24 cellular contexts compared by ENCODE assay signal in the genomic region with DNA sequence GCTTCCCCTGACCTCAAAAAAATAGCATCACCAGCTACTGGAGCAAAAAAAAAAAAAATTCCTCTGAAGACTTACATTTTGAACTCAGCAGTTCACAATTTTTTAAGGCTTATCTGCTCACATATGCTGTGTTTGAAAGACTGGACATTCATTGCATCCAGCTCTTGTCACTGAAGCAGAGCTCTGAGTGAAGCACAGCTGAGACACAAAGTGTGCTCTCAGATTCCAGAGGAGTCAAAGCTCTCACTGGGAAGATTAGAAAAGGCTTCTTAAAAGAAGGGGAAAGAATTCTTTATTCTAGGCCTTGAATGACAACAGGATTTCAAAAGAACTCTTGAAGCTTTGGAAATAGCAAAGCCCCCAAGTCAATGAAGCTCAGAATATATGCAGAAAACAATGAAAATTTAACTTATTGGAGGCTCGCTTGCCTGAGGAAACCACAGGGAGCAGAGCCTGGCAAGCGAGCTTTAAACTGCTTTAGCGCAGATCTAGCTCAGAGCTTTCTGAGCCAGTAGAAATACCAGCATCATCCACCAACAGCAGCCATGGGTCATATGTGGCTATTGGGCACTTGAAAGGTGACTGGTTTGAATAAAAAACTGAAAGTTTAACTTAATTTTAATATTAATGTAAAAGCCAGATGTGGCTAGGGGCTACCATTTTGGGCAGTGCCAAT.
A peak's percentile ranks its signal among the peaks of the same experiment; 100 is the strongest.
DNase-seq lines count a peak whose midpoint lies in the region; ATAC-seq, FAIRE-seq and TF ChIP-seq lines count a peak whose summit lies in the region.
"Had no signal": no experiment of that assay in that cellular context is flagged by ENCODE, and none has a peak within 500 bp of the region (broad histone marks: within the 10 kb centered on the region; RNA-seq: fewer than 3 reads in every experiment).

No MANE protein-coding gene starts in this region.

- H3K27me3 ChIP-seq in mesenchymal stem cell (ENCODE audit: control insufficient read depth in 1 of 2, insufficient read depth in 1 of 2, low read length in 2 of 2) (no peaks in the 10 kb centered on the region), sigmoid colon (no peaks in the 10 kb centered on the region), small intestine (ENCODE audit: control insufficient read depth in 2 of 2, insufficient read depth in 2 of 2, low read length in 2 of 2) (no peaks in the 10 kb centered on the region)
- H3K27me3 ChIP-seq: ascending aorta, colonic mucosa had no signal

- H3K4me3 Mint-ChIP-seq in HFFc6 = no peak overlapping the region
- no peak overlapping the region for H3K4me3 Mint-ChIP-seq in chondrocyte (ENCODE audit: unreplicated experiment)
- no peak overlapping the region for H3K4me3 Mint-ChIP-seq in activated CD4-positive, alpha-beta memory T cell treated with anti-CD3 and anti-CD28 coated beads, Interleukin-2, amount 10 ng/mL, durations not matched to agents 7 days and 5 days
- H3K4me3 Mint-ChIP-seq: activated naive CD4-positive, alpha-beta T cell treated with anti-CD3 and anti-CD28 coated beads, Interleukin-2, amount 50 U/mL, for 24 hours; CD8-positive, alpha-beta memory T cell; natural killer cell had no signal

- DNase-seq in HFFc6 (no peak), chondrocyte (ENCODE audit: low spot score) (no peak), mesenchymal stem cell (peak; percentile 37), sigmoid colon (no peak), middle frontal gyrus (ENCODE audit: extremely low spot score, low spot score) (no peak), small intestine (no peak)
- no peak for DNase-seq in activated CD4-positive, alpha-beta memory T cell treated with anti-CD3 and anti-CD28 coated beads, Interleukin-2, amount 10 ng/mL, durations not matched to agents 7 days and 5 days
- DNase-seq: AML-193; CD8-positive, alpha-beta memory T cell; colonic mucosa; DMS79; HCEC 1CT; hypothalamus; mammary epithelial cell; natural killer cell; NCI-H1105; NCI-H2107; NCI-H510A treated with DMSO at 0.1 percent for 48 hours; stimulated activated CD8-positive, alpha-beta memory T cell treated with anti-CD3 and anti-CD28 coated beads, Interleukin-4, amount 100 ng/mL, for 48 hours; T1000 had no signal

- no peak overlapping the region for H2AFZ ChIP-seq in mesenchymal stem cell (ENCODE audit: low read depth, low read length)

- TF ChIP-seq CTCF in HFFc6 (IDR thresholded peaks at IDR 0.05) (no peak), chondrocyte (IDR thresholded peaks at IDR 0.05) (no peak), sigmoid colon (IDR thresholded peaks at IDR 0.05) (no peak)

- H3K9me3 Mint-ChIP-seq in HFFc6 = no peaks in the 10 kb centered on the region
- no peaks in the 10 kb centered on the region for H3K9me3 Mint-ChIP-seq in chondrocyte (ENCODE audit: low read depth)
- H3K9me3 Mint-ChIP-seq in activated CD4-positive, alpha-beta memory T cell treated with anti-CD3 and anti-CD28 coated beads, Interleukin-2, amount 10 ng/mL, durations not matched to agents 7 days and 5 days = no peaks in the 10 kb centered on the region
- H3K9me3 Mint-ChIP-seq: activated naive CD4-positive, alpha-beta T cell treated with anti-CD3 and anti-CD28 coated beads, Interleukin-2, amount 50 U/mL, for 24 hours; CD8-positive, alpha-beta memory T cell had no signal

- H3K27me3 Mint-ChIP-seq in HFFc6 (ENCODE audit: insufficient read depth) = no peaks in the 10 kb centered on the region
- H3K27me3 Mint-ChIP-seq in chondrocyte (ENCODE audit: low read depth) = no peaks in the 10 kb centered on the region
- H3K27me3 Mint-ChIP-seq in activated CD4-positive, alpha-beta memory T cell treated with anti-CD3 and anti-CD28 coated beads, Interleukin-2, amount 10 ng/mL, durations not matched to agents 7 days and 5 days = no peaks in the 10 kb centered on the region
- H3K27me3 Mint-ChIP-seq: activated naive CD4-positive, alpha-beta T cell treated with anti-CD3 and anti-CD28 coated beads, Interleukin-2, amount 50 U/mL, for 24 hours; CD8-positive, alpha-beta memory T cell had no signal

- H2BK5ac ChIP-seq in mesenchymal stem cell (ENCODE audit: low read depth, low read length, poor library complexity, severe bottlenecking) = peak overlapping the region; percentile 62

- no peak overlapping the region for H4K8ac ChIP-seq in mesenchymal stem cell (ENCODE audit: low read length)

- H3K4me2 ChIP-seq in mesenchymal stem cell (ENCODE audit: low read length, poor library complexity, severe bottlenecking) = no peak overlapping the region

- intact Hi-C loops in sigmoid colon (cut with DNase I) = no loop called here

- H3K4ac ChIP-seq in mesenchymal stem cell (ENCODE audit: low read depth in 1 of 2, low read length in 2 of 2) = no peak overlapping the region

- H2BK15ac ChIP-seq in mesenchymal stem cell (ENCODE audit: low read depth, poor library complexity, severe bottlenecking) = no peak overlapping the region

- no peak for ATAC-seq in GM18873 (IDR thresholded peaks at IDR 0.05; ENCODE audit: low FRiP score, unreplicated experiment)
- ATAC-seq: natural killer cell had no signal

- peak overlapping the region; percentile 62 to 73 for H3K18ac ChIP-seq in mesenchymal stem cell (ENCODE audit: low read depth in 1 of 2, low read length in 2 of 2)

- no peak for TF ChIP-seq EP300 in sigmoid colon (IDR thresholded peaks at IDR 0.05)

- no peak for TF ChIP-seq POLR2A in sigmoid colon (IDR thresholded peaks at IDR 0.05)

- peak overlapping the region; percentile 37 to 66 for H2BK12ac ChIP-seq in mesenchymal stem cell (ENCODE audit: low read length in 2 of 2)

- FAIRE-seq in small intestine (lab: Jason Lieb, UNC) = no peak
- FAIRE-seq: keratinocyte had no signal

- H4K91ac ChIP-seq in mesenchymal stem cell (ENCODE audit: low read length) = no peak overlapping the region

- H3K36me3 ChIP-seq in mesenchymal stem cell (ENCODE audit: control insufficient read depth in 1 of 2, insufficient read depth in 2 of 2, low read depth in 1 of 2, low read length in 2 of 2) (no peaks in the 10 kb centered on the region), sigmoid colon (no peaks in the 10 kb centered on the region), small intestine (ENCODE audit: control insufficient read depth in 2 of 2, insufficient read depth in 2 of 2, low read length in 2 of 2) (no peaks in the 10 kb centered on the region)
- H3K36me3 ChIP-seq: ascending aorta, colonic mucosa had no signal

- CTCF ChIA-PET in activated CD4-positive, alpha-beta memory T cell treated with anti-CD3 and anti-CD28 coated beads, Interleukin-2, amount 10 ng/mL, durations not matched to agents 7 days and 5 days (lab: Charles Lee) = no interaction called here

- H3K4me1 Mint-ChIP-seq in HFFc6 (ENCODE audit: low read depth) (peaks cover 63% of the 10 kb centered on the region), chondrocyte (ENCODE audit: low read depth) (peaks cover 71% of the 10 kb centered on the region)
- H3K4me1 Mint-ChIP-seq in activated CD4-positive, alpha-beta memory T cell treated with anti-CD3 and anti-CD28 coated beads, Interleukin-2, amount 10 ng/mL, durations not matched to agents 7 days and 5 days = no peaks in the 10 kb centered on the region
- H3K4me1 Mint-ChIP-seq: activated naive CD4-positive, alpha-beta T cell treated with anti-CD3 and anti-CD28 coated beads, Interleukin-2, amount 50 U/mL, for 24 hours; CD8-positive, alpha-beta memory T cell; natural killer cell had no signal

- 86% methylated on average over 3 of the region's 3 CpGs for WGBS in mesenchymal stem cell
- WGBS in sigmoid colon, 2 donors = 90 to 94% methylated on average over 3 of the region's 3 CpGs
- 89 to 93% (median 91%) methylated on average over 3 of the region's 3 CpGs for WGBS in small intestine, 3 donors

- H3K27ac ChIP-seq in mesenchymal stem cell (ENCODE audit: low read length, poor library complexity, severe bottlenecking) (peak overlapping the region; percentile 42), sigmoid colon (peak overlapping the region in 3 of 4 donors; percentile 8 to 47 (median 28)), small intestine (ENCODE audit: low read depth in 1 of 2, low read length in 1 of 2) (no peak overlapping the region)
- H3K27ac ChIP-seq: colonic mucosa had no signal

- peaks cover 6% of the 10 kb centered on the region for H3K4me1 ChIP-seq in mesenchymal stem cell (ENCODE audit: control insufficient read depth, insufficient read depth, low read depth, low read length)
- H3K4me1 ChIP-seq in sigmoid colon = peaks cover 0 to 49% (median 32%) of the 10 kb centered on the region in 4 donors
- no peaks in the 10 kb centered on the region for H3K4me1 ChIP-seq in small intestine (ENCODE audit: control insufficient read depth in 2 of 2, insufficient read depth in 1 of 2, low read depth in 1 of 2, low read length in 1 of 2)
- H3K4me1 ChIP-seq: colonic mucosa had no signal

- no peak overlapping the region for H3K23ac ChIP-seq in mesenchymal stem cell (ENCODE audit: low read length in 2 of 2)

- peak overlapping the region; percentile 85 for H2AK5ac ChIP-seq in mesenchymal stem cell (ENCODE audit: low read length, severe bottlenecking)

- H3K9me3 ChIP-seq in mesenchymal stem cell (ENCODE audit: control insufficient read depth, low read length) (no peaks in the 10 kb centered on the region), sigmoid colon (no peaks in the 10 kb centered on the region), small intestine (ENCODE audit: control insufficient read depth, low read depth) (no peaks in the 10 kb centered on the region)
- H3K9me3 ChIP-seq: ascending aorta, colonic mucosa had no signal

- H2BK120ac ChIP-seq in mesenchymal stem cell (ENCODE audit: low read depth, low read length) = peak overlapping the region; percentile 34

- H3K4me3 ChIP-seq in mesenchymal stem cell (ENCODE audit: insufficient read depth in 1 of 2, low read depth in 1 of 2, low read length in 2 of 2) = no peak overlapping the region
- no peak overlapping the region for H3K4me3 ChIP-seq in sigmoid colon
- no peak overlapping the region for H3K4me3 ChIP-seq in small intestine (ENCODE audit: low read depth in 1 of 2, low read length in 2 of 2)
- H3K4me3 ChIP-seq: ascending aorta, colonic mucosa had no signal

- H3K27ac Mint-ChIP-seq in HFFc6 (peak overlapping the region; percentile 31), chondrocyte (ENCODE audit: unreplicated experiment) (peak overlapping the region; percentile 73)
- H3K27ac Mint-ChIP-seq in activated CD4-positive, alpha-beta memory T cell treated with anti-CD3 and anti-CD28 coated beads, Interleukin-2, amount 10 ng/mL, durations not matched to agents 7 days and 5 days = no peak overlapping the region
- H3K27ac Mint-ChIP-seq: activated naive CD4-positive, alpha-beta T cell treated with anti-CD3 and anti-CD28 coated beads, Interleukin-2, amount 50 U/mL, for 24 hours; natural killer cell had no signal

- no peaks in the 10 kb centered on the region for H3K36me3 Mint-ChIP-seq in HFFc6 (ENCODE audit: low read depth)
- no peaks in the 10 kb centered on the region for H3K36me3 Mint-ChIP-seq in chondrocyte (ENCODE audit: low read depth)
- no peaks in the 10 kb centered on the region for H3K36me3 Mint-ChIP-seq in activated CD4-positive, alpha-beta memory T cell treated with anti-CD3 and anti-CD28 coated beads, Interleukin-2, amount 10 ng/mL, durations not matched to agents 7 days and 5 days (ENCODE audit: low read depth)
- H3K36me3 Mint-ChIP-seq: activated naive CD4-positive, alpha-beta T cell treated with anti-CD3 and anti-CD28 coated beads, Interleukin-2, amount 50 U/mL, for 24 hours had no signal

- no peak overlapping the region for H3K9ac ChIP-seq in mesenchymal stem cell (ENCODE audit: low read length)

- POLR2A ChIA-PET in activated CD4-positive, alpha-beta memory T cell treated with anti-CD3 and anti-CD28 coated beads, Interleukin-2, amount 10 ng/mL, durations not matched to agents 7 days and 5 days (lab: Charles Lee) = no interaction called here

- no peaks in the 10 kb centered on the region for H3K79me1 ChIP-seq in mesenchymal stem cell (replicated peaks; ENCODE audit: low read length, poor library complexity, severe bottlenecking)

- H3K14ac ChIP-seq in mesenchymal stem cell (ENCODE audit: low read length in 2 of 2) = no peak overlapping the region

Comparison
In these comparisons a context has a peak if more than half of its experiments do, and no peak if none do; other contexts are left out.
1. H3K27ac ChIP-seq: peak in mesenchymal stem cell (single experiment) and sigmoid colon (3 of 4); none in small intestine (0 of 2).